1 cellular context compared by ENCODE assay signal in genomic region chr12:1593232-1594044, GRCh38.
TF ChIP-seq lines count a peak whose summit lies in the region.

No MANE protein-coding gene starts in this region.

TF ChIP-seq in HepG2, 621 proteins besides CTCF, POLR2A, EP300 and RAD21 (continued from another document):
- TF ChIP-seq, protein P1, sequence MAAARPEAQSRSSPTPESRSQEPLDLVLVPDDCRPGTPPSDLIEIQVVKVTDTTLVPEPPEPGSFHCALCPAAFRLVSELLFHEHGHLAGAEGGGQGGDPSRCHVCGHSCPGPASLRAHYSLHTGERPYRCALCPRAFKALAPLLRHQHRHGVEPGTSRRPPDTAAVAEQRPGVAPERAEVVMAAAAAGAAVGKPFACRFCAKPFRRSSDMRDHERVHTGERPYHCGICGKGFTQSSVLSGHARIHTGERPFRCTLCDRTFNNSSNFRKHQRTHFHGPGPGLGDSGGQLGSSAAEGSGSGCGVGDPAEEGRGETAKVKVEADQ (CRISPR knock-in tag; IDR thresholded peaks at IDR 0.05; ENCODE audit: borderline replicate concordance): no peak
TF ChIP-seq in HepG2: peak in this region for 115.
